In the genomic region with DNA sequence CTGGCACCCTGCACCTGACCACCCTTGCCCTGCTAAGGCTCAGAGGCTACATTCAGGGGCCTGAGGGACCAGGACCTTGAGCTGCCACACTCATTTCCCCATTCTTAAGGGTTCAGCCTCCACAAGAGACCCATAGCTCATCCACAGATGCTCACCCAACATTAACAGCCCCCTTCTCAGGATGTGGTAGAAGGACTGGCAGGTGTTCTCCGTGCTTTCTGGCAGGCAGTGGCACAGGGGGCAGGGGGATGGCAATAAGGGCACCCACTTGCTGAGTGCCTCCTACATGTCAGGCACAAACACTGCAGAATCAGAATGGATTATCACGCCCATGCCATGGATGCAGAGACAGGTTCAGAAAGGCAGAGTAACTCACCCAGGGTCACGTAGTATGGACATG, we compare ENCODE assay signal across 1 cellular context.
TF ChIP-seq lines count a peak whose summit lies in the region.

No MANE protein-coding gene starts in this region.

TF ChIP-seq in H1, 55 proteins besides CTCF, POLR2A, EP300 and RAD21:
- TF ChIP-seq BACH1 (IDR thresholded peaks at IDR 0.05; ENCODE audit: low read length) = no peak
- no peak for TF ChIP-seq NANOG (IDR thresholded peaks at IDR 0.05; ENCODE audit: insufficient read depth, low read depth, low read length, poor library complexity, severe bottlenecking)
TF ChIP-seq in H1: peak in this region for 0.
